8 cellular contexts compared by ENCODE assay signal in genomic region chr9:115373000-115373709, GRCh38.
DNase-seq lines count a peak whose midpoint lies in the region; ATAC-seq and TF ChIP-seq lines count a peak whose summit lies in the region.

No MANE protein-coding gene starts in this region.

- no peak for TF ChIP-seq CTCF in omental fat pad (IDR thresholded peaks at IDR 0.05)

- DNase-seq in DMS153 (lab: John Stamatoyannopoulos, UW) (peak; percentile 4), DMS153 treated with DMSO at 0.1 percent for 48 hours (lab: John Stamatoyannopoulos, UW; ENCODE audit: unreplicated experiment) (no peak), SW480 (ENCODE audit: low spot score) (peak; percentile 96), omental fat pad (ENCODE audit: low spot score) (peak; percentile 34), NCI-H510A (lab: John Stamatoyannopoulos, UW) (no peak), CD1c-positive myeloid dendritic cell (ENCODE audit: extremely low spot score) (no peak)
- DNase-seq in activated CD4-positive, CD25-positive, alpha-beta regulatory T cell treated with anti-CD3 and anti-CD28 coated beads, Interleukin-2, amount 50 U/mL, for 72 hours, result no peak

- ATAC-seq in HG02798 (IDR thresholded peaks at IDR 0.05; ENCODE audit: poor library complexity, unreplicated experiment), result peak; percentile 84
- peak; percentile 92 for ATAC-seq in omental fat pad (ENCODE audit: low FRiP score)

Comparison
In these comparisons a context has a peak if more than half of its experiments do, and no peak if none do; other contexts are left out.
1. DNase-seq: peak in DMS153 (single experiment), SW480 (single experiment) and omental fat pad (single experiment); none in DMS153 treated with DMSO at 0.1 percent for 48 hours (single experiment), NCI-H510A (single experiment), CD1c-positive myeloid dendritic cell (single experiment) and activated CD4-positive, CD25-positive, alpha-beta regulatory T cell treated with anti-CD3 and anti-CD28 coated beads, Interleukin-2, amount 50 U/mL, for 72 hours (single experiment).